In genomic region chr3:8713901-8714759, GRCh38 we compare ENCODE assay signal across 11 cellular contexts. TPM values are rescaled to one million over a fixed set of nuclear protein-coding genes. Genes with fewer than 3 reads are reported as not detected.
DNase-seq lines count a peak whose midpoint lies in the region; ATAC-seq and TF ChIP-seq lines count a peak whose summit lies in the region.
"Had no signal": no experiment of that assay in that cellular context is flagged by ENCODE, and none has a peak within 500 bp of the region (broad histone marks: within the 10 kb centered on the region; RNA-seq: fewer than 3 reads in every experiment).

No MANE protein-coding gene starts in this region.

- H3K79me2 ChIP-seq in Karpas-422 (ENCODE audit: low read length): no peaks in the 10 kb centered on the region

- TF ChIP-seq CTCF in fibroblast of mammary gland (conservative IDR thresholded peaks at IDR 0.05; ENCODE audit: control insufficient read depth, insufficient read depth, low read depth, low read length): peak; percentile 51

- no peak overlapping the region for H2AFZ ChIP-seq in Karpas-422 (ENCODE audit: low read length)

- H3K4me2 ChIP-seq in Karpas-422 (ENCODE audit: low read depth, low read length, poor library complexity, severe bottlenecking): no peak overlapping the region

- ATAC-seq in GM18907 (IDR thresholded peaks at IDR 0.05; ENCODE audit: unreplicated experiment): peak; percentile 58

- peak; percentile 24 for DNase-seq in AG20443 (ENCODE audit: low spot score)
- peak; percentile 68 for DNase-seq in Karpas-422
- no peak for DNase-seq in fibroblast of mammary gland (ENCODE audit: low read depth)
- no peak for DNase-seq in COLO829 (ENCODE audit: low spot score)
- DNase-seq in LoVo (ENCODE audit: low spot score): no peak
- no peak for DNase-seq in kidney glomerular epithelial cell (lab: John Stamatoyannopoulos, UW)
- DNase-seq in activated T-cell treated with anti-CD3 and anti-CD28 coated beads, Interleukin-2, amount 50 U/mL, for 48 hours: no peak
- DNase-seq: KG1; stimulated activated naive B cell treated with anti-CD40 and anti-IgM and Interleukin-4, amounts not matched to agents 10 μg/mL and 1 μg/mL and 100 μg/mL, for 72 hours had no signal

- H3K4me3 ChIP-seq in Karpas-422 (ENCODE audit: low read length) (no peak overlapping the region), fibroblast of mammary gland (ENCODE audit: control insufficient read depth, low read depth, low read length) (no peak overlapping the region)

- no peaks in the 10 kb centered on the region for H3K36me3 ChIP-seq in Karpas-422 (ENCODE audit: insufficient read depth, low read length)
- H3K36me3 ChIP-seq: neutrophil had no signal

- H3K9ac ChIP-seq in Karpas-422 (ENCODE audit: low read length): no peak overlapping the region

- H4K20me1 ChIP-seq in Karpas-422 (ENCODE audit: insufficient read depth, low read depth, low read length): 0 out of 2 replicates have a peak, but pooled peaks cover 6% of the 10 kb centered on the region

- H3K9me3 ChIP-seq in Karpas-422 (ENCODE audit: low read length): no peaks in the 10 kb centered on the region
- H3K9me3 ChIP-seq: neutrophil had no signal

- H3K27ac ChIP-seq in Karpas-422 (ENCODE audit: low read length): no peak overlapping the region
- H3K27ac ChIP-seq: neutrophil had no signal

- no peaks in the 10 kb centered on the region for H3K27me3 ChIP-seq in Karpas-422 (ENCODE audit: low read length)
- H3K27me3 ChIP-seq: neutrophil had no signal

- H3K4me1 ChIP-seq in Karpas-422 (ENCODE audit: low read length): peaks cover 12% of the 10 kb centered on the region

- H3K9me2 ChIP-seq in Karpas-422 (replicated peaks; ENCODE audit: insufficient read depth, low read length): no peaks in the 10 kb centered on the region

RNA-seq across cellular contexts. Expression of gene CAV3, which starts 19.5 kb away (rescaled TPM):
- total RNA-seq in Karpas-422 (2014; rRNA removed; shearing (Covaris generic); ENCODE audit: low replicate concordance): not detected in 2 replicates

RNA-seq across cellular contexts. Expression of gene OXTR, which starts 55.3 kb away (rescaled TPM):
- 4.1 and 9.9 TPM in 2 replicates for total RNA-seq in Karpas-422 (2014; rRNA removed; shearing (Covaris generic); ENCODE audit: low replicate concordance)

Comparison
In these comparisons a context has a peak if more than half of its experiments do, and no peak if none do; other contexts are left out.
1. DNase-seq: peak in AG20443 (single experiment) and Karpas-422 (single experiment); none in fibroblast of mammary gland (single experiment), COLO829 (single experiment), LoVo (single experiment), kidney glomerular epithelial cell (single experiment) and activated T-cell treated with anti-CD3 and anti-CD28 coated beads, Interleukin-2, amount 50 U/mL, for 48 hours (0 of 2).